17 cellular contexts compared by ENCODE assay signal in the genomic region with DNA sequence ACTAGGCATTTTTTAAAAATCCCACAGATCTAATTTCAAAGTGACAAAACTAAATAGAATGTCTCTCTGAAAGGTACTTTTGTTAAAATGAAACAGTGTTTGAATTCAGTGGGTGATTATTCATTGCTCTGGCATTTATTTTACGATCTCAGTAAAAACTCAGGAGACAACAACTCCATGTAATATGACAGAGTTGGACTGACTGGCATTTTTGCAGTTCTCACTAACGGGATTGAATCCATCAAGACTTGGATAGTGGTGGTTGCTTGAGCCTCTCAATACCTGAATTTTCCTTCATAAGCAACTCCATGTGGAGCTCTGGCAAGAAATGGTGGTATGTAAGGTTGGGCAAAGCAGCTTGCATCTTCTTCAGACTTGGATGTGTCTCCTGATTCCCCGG.
DNase-seq lines count a peak whose midpoint lies in the region; TF ChIP-seq lines count a peak whose summit lies in the region.
"Had no signal": no experiment of that assay in that cellular context is flagged by ENCODE, and none has a peak within 500 bp of the region (broad histone marks: within the 10 kb centered on the region; RNA-seq: fewer than 3 reads in every experiment).

No MANE protein-coding gene starts in this region.

- no peak for TF ChIP-seq POLR2A in breast epithelium (IDR thresholded peaks at IDR 0.05)
- TF ChIP-seq POLR2A in uterus (IDR thresholded peaks at IDR 0.05), result no peak

- peaks cover 14% of the 10 kb centered on the region for H3K27me3 Mint-ChIP-seq in MCF 10A (ENCODE audit: insufficient read depth, unreplicated experiment)
- H3K27me3 Mint-ChIP-seq in CD8-positive, alpha-beta memory T cell, result no peaks in the 10 kb centered on the region

- H3K4me1 Mint-ChIP-seq in MCF 10A (ENCODE audit: insufficient read depth, unreplicated experiment), result peaks cover 10% of the 10 kb centered on the region
- no peaks in the 10 kb centered on the region for H3K4me1 Mint-ChIP-seq in CD8-positive, alpha-beta memory T cell
- H3K4me1 Mint-ChIP-seq: neural crest cell; stimulated activated effector memory CD8-positive, alpha-beta T cell treated with anti-CD3 and anti-CD28 coated beads, Interleukin-12 subunit alpha, Interleukin-12 subunit beta, amount 100 ng/mL, for 72 hours had no signal

- H3K4me1 ChIP-seq in breast epithelium (no peaks in the 10 kb centered on the region), uterus (no peaks in the 10 kb centered on the region)
- no peaks in the 10 kb centered on the region for H3K4me1 ChIP-seq in CD8-positive, alpha-beta memory T cell (ENCODE audit: insufficient read depth, low read length)

- no TSS peak for BruUV-seq in MCF 10A (replicated peaks; lab: Mats Ljungman, UMichigan)

- H3K4me3 ChIP-seq in breast epithelium (no peak overlapping the region), WI38 (ENCODE audit: low read depth, low read length) (peak overlapping the region; percentile 40), uterus (no peak overlapping the region)
- no peak overlapping the region for H3K4me3 ChIP-seq in CD8-positive, alpha-beta memory T cell (ENCODE audit: low read length)
- H3K4me3 ChIP-seq: PC-9 had no signal

- H3K27ac ChIP-seq in breast epithelium, result no peak overlapping the region
- H3K27ac ChIP-seq in uterus, result peak overlapping the region; percentile 49 to 52
- H3K27ac ChIP-seq in CD8-positive, alpha-beta memory T cell (ENCODE audit: low read depth, low read length), result no peak overlapping the region
- H3K27ac ChIP-seq: PC-9 had no signal

- H3K36me3 ChIP-seq in breast epithelium (no peaks in the 10 kb centered on the region), uterus (no peaks in the 10 kb centered on the region)
- H3K36me3 ChIP-seq in CD8-positive, alpha-beta memory T cell (ENCODE audit: insufficient read depth, low read length), result no peaks in the 10 kb centered on the region

- CTCF ChIA-PET in MCF 10A (lab: Yijun Ruan, JAX), result no interaction called here
- CTCF ChIA-PET in CD8-positive, alpha-beta memory T cell (lab: Charles Lee), result no interaction called here

- TF ChIP-seq CTCF in MCF 10A (IDR thresholded peaks at IDR 0.05; ENCODE audit: unreplicated experiment) (no peak), breast epithelium (IDR thresholded peaks at IDR 0.05) (no peak), WI38 (IDR thresholded peaks at IDR 0.05; ENCODE audit: low read depth, low read length) (no peak), uterus (IDR thresholded peaks at IDR 0.05) (no peak)

- no peak overlapping the region for H3K4me3 Mint-ChIP-seq in MCF 10A (ENCODE audit: unreplicated experiment)
- no peak overlapping the region for H3K4me3 Mint-ChIP-seq in CD8-positive, alpha-beta memory T cell
- H3K4me3 Mint-ChIP-seq: neural crest cell; stimulated activated effector memory CD8-positive, alpha-beta T cell treated with anti-CD3 and anti-CD28 coated beads, Interleukin-12 subunit alpha, Interleukin-12 subunit beta, amount 100 ng/mL, for 72 hours had no signal

- H3K27me3 ChIP-seq in breast epithelium (peaks cover 0 to 28% of the 10 kb centered on the region in 2 donors), uterus (no peaks in the 10 kb centered on the region)
- no peaks in the 10 kb centered on the region for H3K27me3 ChIP-seq in CD8-positive, alpha-beta memory T cell (ENCODE audit: insufficient read depth, low read length, poor library complexity, severe bottlenecking)

- DNase-seq in MCF 10A (ENCODE audit: unreplicated experiment) (peak; percentile 30), breast epithelium (ENCODE audit: low spot score in 2 of 2) (no peak), glomerular visceral epithelial cell (ENCODE audit: extremely low spot score) (peak; percentile 0), uterus (no peak), cerebellar nuclear complex (lab: John Stamatoyannopoulos, UW) (no peak), NCI-H187 treated with DMSO at 0.1 percent for 48 hours (lab: John Stamatoyannopoulos, UW) (no peak)
- DNase-seq in CD8-positive, alpha-beta memory T cell, result no peak
- DNase-seq: 8988T, KG1, NCI-H1694 treated with DMSO at 0.1 percent for 48 hours, NCI-H526 treated with DMSO at 0.1 percent for 48 hours, PC-9, T-helper 2 cell had no signal

- POLR2A ChIA-PET in MCF 10A (lab: Yijun Ruan, JAX), result no interaction called here
- POLR2A ChIA-PET in CD8-positive, alpha-beta memory T cell (lab: Charles Lee), result no interaction called here

- H3K36me3 Mint-ChIP-seq in MCF 10A (ENCODE audit: insufficient read depth, unreplicated experiment), result no peaks in the 10 kb centered on the region
- H3K36me3 Mint-ChIP-seq in CD8-positive, alpha-beta memory T cell, result no peaks in the 10 kb centered on the region
- H3K36me3 Mint-ChIP-seq: activated naive CD4-positive, alpha-beta T cell treated with anti-CD3 and anti-CD28 coated beads, Interleukin-2, amount 50 U/mL, for 72 hours; stimulated activated effector memory CD8-positive, alpha-beta T cell treated with anti-CD3 and anti-CD28 coated beads, Interleukin-12 subunit alpha, Interleukin-12 subunit beta, amount 100 ng/mL, for 72 hours had no signal

- H3K9me3 Mint-ChIP-seq in MCF 10A (ENCODE audit: unreplicated experiment), result no peaks in the 10 kb centered on the region
- H3K9me3 Mint-ChIP-seq in CD8-positive, alpha-beta memory T cell, result peaks cover 0 to 8% (median 0%) of the 10 kb centered on the region in 5 donors
- H3K9me3 Mint-ChIP-seq: activated naive CD4-positive, alpha-beta T cell treated with anti-CD3 and anti-CD28 coated beads, Interleukin-2, amount 50 U/mL, for 72 hours had no signal

- H3K9me3 ChIP-seq in breast epithelium, result no peaks in the 10 kb centered on the region
- H3K9me3 ChIP-seq in uterus, result no peaks in the 10 kb centered on the region
- H3K9me3 ChIP-seq in CD8-positive, alpha-beta memory T cell (ENCODE audit: low read length), result no peaks in the 10 kb centered on the region

- H3K27ac Mint-ChIP-seq in MCF 10A (ENCODE audit: low read depth, unreplicated experiment), result peak overlapping the region; percentile 65
- H3K27ac Mint-ChIP-seq in CD8-positive, alpha-beta memory T cell, result no peak overlapping the region
- H3K27ac Mint-ChIP-seq: activated naive CD4-positive, alpha-beta T cell treated with anti-CD3 and anti-CD28 coated beads, Interleukin-2, amount 50 U/mL, for 72 hours; stimulated activated effector memory CD8-positive, alpha-beta T cell treated with anti-CD3 and anti-CD28 coated beads, Interleukin-12 subunit alpha, Interleukin-12 subunit beta, amount 100 ng/mL, for 72 hours had no signal

- intact Hi-C loops in MCF 10A (cut with micrococcal nuclease) (no loop called here), breast epithelium (cut with DNase I; ENCODE audit: low total_unique reads) (no loop called here), uterus (cut with DNase I; ENCODE audit: low total_unique reads) (no loop called here)

Comparison
In these comparisons a context has a peak if more than half of its experiments do, and no peak if none do; other contexts are left out.
1. DNase-seq: peak in MCF 10A (single experiment) and glomerular visceral epithelial cell (single experiment); none in breast epithelium (0 of 2), uterus (0 of 2), CD8-positive, alpha-beta memory T cell (0 of 5), cerebellar nuclear complex (0 of 2) and NCI-H187 treated with DMSO at 0.1 percent for 48 hours (single experiment).
2. H3K27ac ChIP-seq: peak in uterus (2 of 2); none in breast epithelium (0 of 2) and CD8-positive, alpha-beta memory T cell (single experiment).